Comparison of ENCODE assay signal across 8 cellular contexts in the genomic region with DNA sequence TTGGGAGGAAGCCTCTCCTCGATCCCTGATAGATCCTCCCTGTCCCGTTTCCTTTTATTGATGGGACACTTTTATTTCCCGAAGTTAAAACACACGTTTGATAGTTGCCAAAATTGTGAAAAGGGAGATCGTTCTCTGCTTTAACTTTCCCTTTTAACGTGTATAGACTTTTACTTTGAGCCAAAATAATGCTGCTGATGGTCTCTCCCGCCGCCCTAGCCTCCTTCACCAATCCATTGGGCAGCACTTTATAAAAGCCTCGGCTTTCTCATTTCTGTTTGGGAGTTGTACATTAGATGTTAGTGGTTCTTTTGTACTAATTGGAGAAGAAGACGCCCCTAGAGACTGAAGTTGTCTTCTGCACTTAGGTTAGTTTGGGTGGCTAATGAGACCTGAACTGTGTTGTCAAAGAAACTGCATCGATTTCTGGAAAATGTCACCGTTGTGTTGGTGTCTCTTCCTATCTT. TPM values are rescaled to one million over a fixed set of nuclear protein-coding genes. Genes with fewer than 3 reads are reported as not detected.
DNase-seq lines count a peak whose midpoint lies in the region; ATAC-seq, FAIRE-seq and TF ChIP-seq lines count a peak whose summit lies in the region.

No MANE protein-coding gene starts in this region.

- H3K36me3 Mint-ChIP-seq in H9 (ENCODE audit: insufficient read depth in 1 of 3, low read depth in 3 of 3): peaks cover 0 to 5% (median 0%) of the 10 kb centered on the region in 3 experiments; a peak in 3 of 7 replicates

- peak overlapping the region; percentile 87 to 90 for H3K4me3 Mint-ChIP-seq in H9

- no peak overlapping the region for H3K23ac ChIP-seq in H9 (ENCODE audit: insufficient read length, low read depth, low read length)

- H3K23me2 ChIP-seq in H9 (ENCODE audit: insufficient read length, low read depth, low read length, poor library complexity, severe bottlenecking): peaks cover 16% of the 10 kb centered on the region

- no CpG with 5 or more reads among the region's 12 CpGs for WGBS in H9 (ENCODE audit: extremely low coverage, insufficient read length, low lambda C conversion rate)

- H3K9me3 ChIP-seq in H9 (ENCODE audit: control insufficient read depth, low read depth, low read length): no peaks in the 10 kb centered on the region

- peak overlapping the region; percentile 46 for H3K9ac ChIP-seq in H9 (ENCODE audit: extremely low read depth, insufficient read length, low read length)

- TF ChIP-seq CTCF in AG10803 (conservative IDR thresholded peaks at IDR 0.05; ENCODE audit: low read length) (peak; percentile 37; the same call in 1 of the 2 replicates), H9 (conservative IDR thresholded peaks at IDR 0.05) (no peak; the same call in 2 of the 3 replicates), VCaP (conservative IDR thresholded peaks at IDR 0.05) (peak; percentile 38; the same call in 1 of the 2 replicates), retinal pigment epithelial cell (conservative IDR thresholded peaks at IDR 0.05; ENCODE audit: low read depth, low read length) (no peak)

- H2BK15ac ChIP-seq in H9 (ENCODE audit: low read depth, low read length): no peak overlapping the region

- H3K56ac ChIP-seq in H9 (ENCODE audit: insufficient read length, low read depth, low read length): no peak overlapping the region

- H3K27ac Mint-ChIP-seq in H9: no peak overlapping the region

- peaks cover 14 to 15% of the 10 kb centered on the region in 2 experiments for H3K4me1 Mint-ChIP-seq in H9

- H4K20me1 ChIP-seq in H9 (ENCODE audit: control insufficient read depth, insufficient read depth, insufficient read length): no peaks in the 10 kb centered on the region

- FAIRE-seq in H54 (lab: Jason Lieb, UNC): no peak

- H3K14ac ChIP-seq in H9 (ENCODE audit: insufficient read depth, low read length): no peak overlapping the region

- H3K4ac ChIP-seq in H9 (ENCODE audit: low read depth, low read length): no peak overlapping the region

- no peak overlapping the region for H2BK5ac ChIP-seq in H9 (ENCODE audit: insufficient read length, low read length)

- H3K4me1 ChIP-seq in H9 (ENCODE audit: insufficient read depth, low read length): no peaks in the 10 kb centered on the region

- no peak for ATAC-seq in HG02642 (IDR thresholded peaks at IDR 0.05; ENCODE audit: poor library complexity, unreplicated experiment)

- H3K9me3 Mint-ChIP-seq in H9: no peaks in the 10 kb centered on the region

- H2AK5ac ChIP-seq in H9 (ENCODE audit: insufficient read length, low read length): no peak overlapping the region

- no peak overlapping the region for H2AFZ ChIP-seq in H9 (ENCODE audit: low read length)

- DNase-seq in AG10803 (ENCODE audit: low read depth) (peak; percentile 17), H9 (no peak), globus pallidus (ENCODE audit: low spot score) (peak; percentile 66), retinal pigment epithelial cell (ENCODE audit: low read depth) (no peak), NCI-H2081 treated with DMSO at 0.1 percent for 48 hours (lab: John Stamatoyannopoulos, UW) (no peak), H54 (ENCODE audit: insufficient read length, low spot score) (no peak)

- no peak for TF ChIP-seq POLR2A in H54 (IDR thresholded peaks at IDR 0.05; ENCODE audit: low read depth, low read length)

- H3K4me3 ChIP-seq in AG10803 (ENCODE audit: low read length): peak overlapping the region; percentile 97
- H3K4me3 ChIP-seq in retinal pigment epithelial cell (ENCODE audit: low read length): peak overlapping the region; percentile 79

- no peak overlapping the region for H3K18ac ChIP-seq in H9 (ENCODE audit: insufficient read length, low read depth, low read length)

- no peak overlapping the region for H2BK20ac ChIP-seq in H9 (ENCODE audit: low read depth, low read length, poor library complexity, severe bottlenecking)

- no peaks in the 10 kb centered on the region for H3K79me2 ChIP-seq in H9 (ENCODE audit: insufficient read depth, low read length)

- H3K79me1 ChIP-seq in H9 (ENCODE audit: insufficient read depth, low read depth, low read length, poor library complexity, severe bottlenecking): no peaks in the 10 kb centered on the region

- H3K27me3 Mint-ChIP-seq in H9 (ENCODE audit: low read depth): peaks cover 15% of the 10 kb centered on the region

- H3K4me2 ChIP-seq in H9 (ENCODE audit: insufficient read depth, insufficient read length, low read length): peak overlapping the region; percentile 95

- H3T11ph ChIP-seq in H9 (ENCODE audit: low read length): no peak overlapping the region

- no peak overlapping the region for H4K91ac ChIP-seq in H9 (ENCODE audit: insufficient read length, low read depth, low read length)

- H2BK120ac ChIP-seq in H9 (ENCODE audit: low read depth, low read length, poor library complexity, severe bottlenecking): no peak overlapping the region

- no peak overlapping the region for H4K5ac ChIP-seq in H9 (ENCODE audit: insufficient read length, low read depth, low read length)

- no peak overlapping the region for H4K8ac ChIP-seq in H9 (replicated peaks; ENCODE audit: insufficient read length, low read depth, low read length)

- H2BK12ac ChIP-seq in H9 (ENCODE audit: insufficient read length, low read depth, low read length): no peak overlapping the region

- H3K27me3 ChIP-seq in H9 (ENCODE audit: insufficient read depth, low read length): no peaks in the 10 kb centered on the region

- H3K27ac ChIP-seq in H9 (ENCODE audit: insufficient read length, low read depth, low read length) (no peak overlapping the region), VCaP (peak overlapping the region; percentile 97)

RNA-seq across cellular contexts. Expression of a gene that starts 1.4 kb away (rescaled TPM):
- total RNA-seq in H9 (2021): 2.8 and 3.1 TPM in 2 replicates

Comparison
In these comparisons a context has a peak if more than half of its experiments do, and no peak if none do; other contexts are left out.
1. DNase-seq: peak in AG10803 (single experiment) and globus pallidus (single experiment); none in H9 (single experiment), retinal pigment epithelial cell (single experiment), NCI-H2081 treated with DMSO at 0.1 percent for 48 hours (single experiment) and H54 (single experiment).
2. CTCF ChIP-seq: peak in AG10803 (single experiment) and VCaP (single experiment); none in H9 (single experiment) and retinal pigment epithelial cell (single experiment).